In the genomic region with DNA sequence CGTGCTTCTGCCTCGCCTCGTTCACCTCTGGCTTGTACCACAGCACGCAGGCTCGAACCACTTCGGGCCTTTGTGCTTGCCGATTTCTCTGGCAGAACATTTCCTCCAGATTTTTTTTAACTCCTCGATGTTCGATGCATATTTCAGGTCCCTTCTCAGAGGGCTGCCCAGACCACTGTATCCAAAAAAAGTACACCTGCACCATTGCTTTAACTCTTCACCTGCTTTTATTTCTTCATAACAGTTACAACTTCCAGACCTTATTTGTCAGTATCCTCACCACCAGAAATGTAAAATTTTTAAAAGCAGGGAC, we compare ENCODE assay signal across 8 cellular contexts.
DNase-seq lines count a peak whose midpoint lies in the region; ATAC-seq, FAIRE-seq and TF ChIP-seq lines count a peak whose summit lies in the region.

No MANE protein-coding gene starts in this region.

- ATAC-seq in HG03460 (IDR thresholded peaks at IDR 0.05; ENCODE audit: unreplicated experiment): no peak

- no peaks in the 10 kb centered on the region for H3K9me3 Mint-ChIP-seq in dendritic cell treated with granulocyte-macrophage colony-stimulating factor and Interleukin-4, amounts not matched to agents 40 ng/mL and 50 ng/mL, for 4 days
- H3K9me3 Mint-ChIP-seq in nephron progenitor cell: no peaks in the 10 kb centered on the region

- no peak for FAIRE-seq in HTR-8/SVneo (lab: Jason Lieb, UNC)

- H3K27me3 ChIP-seq in BLaER1 treated with 17β-estradiol and CSF1 and Interleukin-3, amounts not matched to agents 10 nM and 100 nM: no peaks in the 10 kb centered on the region
- no peaks in the 10 kb centered on the region for H3K27me3 ChIP-seq in KMS-11 (ENCODE audit: insufficient read depth, low read depth)

- no peaks in the 10 kb centered on the region for H3K27me3 Mint-ChIP-seq in dendritic cell treated with granulocyte-macrophage colony-stimulating factor and Interleukin-4, amounts not matched to agents 40 ng/mL and 50 ng/mL, for 4 days
- peaks cover 3% of the 10 kb centered on the region for H3K27me3 Mint-ChIP-seq in nephron progenitor cell (ENCODE audit: low read depth, poor library complexity)

- no peak for TF ChIP-seq CTCF in KMS-11 (conservative IDR thresholded peaks at IDR 0.05; ENCODE audit: low read depth, low read length)
- no peak for TF ChIP-seq CTCF in nephron progenitor cell (IDR thresholded peaks at IDR 0.05)

- H4K20me1 ChIP-seq in BLaER1 treated with 17β-estradiol and CSF1 and Interleukin-3, amounts not matched to agents 10 nM and 100 nM: peaks cover 7 to 38% (median 30%) of the 10 kb centered on the region in 11 experiments; a peak in 20 of 22 replicates
- H4K20me1 ChIP-seq in KMS-11 (ENCODE audit: insufficient read depth): no peaks in the 10 kb centered on the region

- intact Hi-C loops in dendritic cell treated with granulocyte-macrophage colony-stimulating factor and Interleukin-4, amounts not matched to agents 40 ng/mL and 50 ng/mL, for 4 days (cut with micrococcal nuclease): loop anchor here (2.0 to 10.0 kb wide), 4 partner anchors 74 to 465 kb away; partner anchors contain the start of genes FUBP1, PIGK and USP33

- peak overlapping the region; percentile 87 to 99 (median 94) for H3K9ac ChIP-seq in BLaER1 treated with 17β-estradiol and CSF1 and Interleukin-3, amounts not matched to agents 10 nM and 100 nM
- H3K9ac ChIP-seq in KMS-11: peak overlapping the region; percentile 88; the same call in 1 of the 2 replicates

- H3K27ac ChIP-seq in BLaER1 treated with 17β-estradiol and CSF1 and Interleukin-3, amounts not matched to agents 10 nM and 100 nM: peak overlapping the region; percentile 90 to 99 (median 96)
- peak overlapping the region; percentile 92 for H3K27ac ChIP-seq in KMS-11

- H3K4me3 Mint-ChIP-seq in dendritic cell treated with granulocyte-macrophage colony-stimulating factor and Interleukin-4, amounts not matched to agents 40 ng/mL and 50 ng/mL, for 4 days: peak overlapping the region; percentile 95
- H3K4me3 Mint-ChIP-seq in nephron progenitor cell: peak overlapping the region; percentile 94

- peaks cover 19% of the 10 kb centered on the region for H3K36me3 Mint-ChIP-seq in dendritic cell treated with granulocyte-macrophage colony-stimulating factor and Interleukin-4, amounts not matched to agents 40 ng/mL and 50 ng/mL, for 4 days (ENCODE audit: low read depth)
- H3K36me3 Mint-ChIP-seq in nephron progenitor cell (ENCODE audit: low read depth): peaks cover 2% of the 10 kb centered on the region

- DNase-seq in nephron progenitor cell (no peak), HUDEP-2 (lab: John Stamatoyannopoulos, UW; ENCODE audit: unreplicated experiment in 76 of 76) (no peak), HTR-8/SVneo (ENCODE audit: insufficient read length, low spot score) (no peak), NCI-H748 (lab: John Stamatoyannopoulos, UW; ENCODE audit: unreplicated experiment) (no peak)

- H3K36me3 ChIP-seq in BLaER1 treated with 17β-estradiol and CSF1 and Interleukin-3, amounts not matched to agents 10 nM and 100 nM: peaks cover 0 to 13% (median 0%) of the 10 kb centered on the region in 11 experiments; a peak in 6 of 22 replicates
- no peaks in the 10 kb centered on the region for H3K36me3 ChIP-seq in KMS-11 (ENCODE audit: insufficient read depth)

- peak overlapping the region; percentile 76 to 94 (median 82) for H3K4me2 ChIP-seq in BLaER1 treated with 17β-estradiol and CSF1 and Interleukin-3, amounts not matched to agents 10 nM and 100 nM
- H3K4me2 ChIP-seq in KMS-11: peak overlapping the region; percentile 93

- H3K9me3 ChIP-seq in BLaER1 treated with 17β-estradiol and CSF1 and Interleukin-3, amounts not matched to agents 10 nM and 100 nM (replicated peaks in 1 of 11): no peaks in the 10 kb centered on the region

- H3K79me2 ChIP-seq in KMS-11 (ENCODE audit: insufficient read depth, low read depth): peaks cover 35% of the 10 kb centered on the region

- H3K4me1 Mint-ChIP-seq in dendritic cell treated with granulocyte-macrophage colony-stimulating factor and Interleukin-4, amounts not matched to agents 40 ng/mL and 50 ng/mL, for 4 days (ENCODE audit: low read depth): peaks cover 42% of the 10 kb centered on the region
- peaks cover 44% of the 10 kb centered on the region for H3K4me1 Mint-ChIP-seq in nephron progenitor cell

- peak overlapping the region; percentile 72 for H2AFZ ChIP-seq in KMS-11 (ENCODE audit: low read depth)

- H3K4me3 ChIP-seq in BLaER1 treated with 17β-estradiol and CSF1 and Interleukin-3, amounts not matched to agents 10 nM and 100 nM: peak overlapping the region; percentile 71 to 97 (median 86)
- H3K4me3 ChIP-seq in KMS-11 (IDR thresholded peaks at IDR 0.05; ENCODE audit: insufficient read depth, low read depth, low read length): peak overlapping the region; percentile 56

- peaks cover 21 to 42% (median 32%) of the 10 kb centered on the region in 10 experiments for H3K4me1 ChIP-seq in BLaER1 treated with 17β-estradiol and CSF1 and Interleukin-3, amounts not matched to agents 10 nM and 100 nM
- H3K4me1 ChIP-seq in KMS-11 (ENCODE audit: low read depth, poor library complexity, severe bottlenecking): peaks cover 23% of the 10 kb centered on the region

- H3K27ac Mint-ChIP-seq in dendritic cell treated with granulocyte-macrophage colony-stimulating factor and Interleukin-4, amounts not matched to agents 40 ng/mL and 50 ng/mL, for 4 days: peak overlapping the region; percentile 97
- H3K27ac Mint-ChIP-seq in nephron progenitor cell: peak overlapping the region; percentile 95
